ENCODE assay signal across 23 cellular contexts in the genomic region with DNA sequence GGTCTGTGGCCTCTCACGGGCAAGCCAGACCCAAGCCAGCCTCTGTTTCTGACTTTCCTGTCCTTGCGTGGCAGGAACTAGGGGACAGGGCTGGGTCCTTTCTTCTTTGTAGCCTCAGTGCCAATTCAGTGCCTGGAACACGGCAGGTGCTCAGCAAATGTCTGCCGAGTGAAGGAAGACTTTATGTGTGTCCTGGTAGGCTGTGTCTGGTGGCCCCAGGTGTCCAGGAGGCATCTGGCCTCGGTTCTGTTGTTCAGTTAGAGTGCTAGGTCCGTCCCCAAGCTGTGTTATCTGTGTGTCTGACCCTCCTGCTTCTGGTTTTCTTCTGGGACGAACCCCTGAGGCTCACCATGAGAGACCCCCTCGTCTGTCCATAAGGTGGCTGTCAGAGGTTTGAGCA.
"Had no signal": no experiment of that assay in that cellular context is flagged by ENCODE, and none has a peak within 500 bp of the region (broad histone marks: within the 10 kb centered on the region; RNA-seq: fewer than 3 reads in every experiment).

No MANE protein-coding gene starts in this region.

- DNase-seq: activated B cell treated with CpG ODN at 0.5 μM for 24 hours; activated CD4-positive, alpha-beta T cell treated with anti-CD3 and anti-CD28 coated beads for 4 hours; activated CD4-positive, alpha-beta T cell treated with anti-CD3 and anti-CD28 coated beads, Interleukin-2, amount 50 U/mL, for 48 hours; activated CD8-positive, alpha-beta memory T cell treated with anti-CD3 and anti-CD28 coated beads, Interleukin-2, amount 50 U/mL, for 48 hours; activated naive CD4-positive, alpha-beta T cell treated with Interleukin-2 at 50 U/mL for 16 hours; activated naive CD8-positive, alpha-beta T cell treated with anti-CD3 and anti-CD28 coated beads, Interleukin-2, amount 10 ng/mL, durations not matched to agents 7 days and 5 days; activated T-cell treated with anti-CD3 and anti-CD28 coated beads, Interleukin-2, amount 50 U/mL, for 48 hours; amniotic stem cell; effector memory CD4-positive, alpha-beta T cell; foreskin melanocyte; immature natural killer cell; mesendoderm; naive B cell; stimulated activated CD4-positive, alpha-beta T cell treated with anti-CD3 and anti-CD28 coated beads, Interleukin-4, amount 100 ng/mL, for 24 hours; stimulated activated naive CD4-positive, alpha-beta T cell treated with Interleukin-2 at 50 U/mL for 16 hours had no signal

- H3K4me1 ChIP-seq: pancreas had no signal

- H3K9me3 Mint-ChIP-seq: activated B cell treated with CpG ODN at 0.5 μM for 24 hours; activated naive CD8-positive, alpha-beta T cell treated with anti-CD3 and anti-CD28 coated beads, Interleukin-2, amount 10 ng/mL, durations not matched to agents 7 days and 5 days; immature natural killer cell; naive B cell; T-helper 2 cell treated with Interferon-gamma antibody and Interleukin-4, amounts not matched to agents 5 μg/mL and 100 μg/mL, for 36 hours; type B pancreatic cell had no signal

- H3K4me1 Mint-ChIP-seq: activated B cell treated with CpG ODN at 0.5 μM for 24 hours; activated naive CD8-positive, alpha-beta T cell treated with anti-CD3 and anti-CD28 coated beads, Interleukin-2, amount 10 ng/mL, durations not matched to agents 7 days and 5 days; immature natural killer cell had no signal

- H3K27ac Mint-ChIP-seq: activated B cell treated with CpG ODN at 0.5 μM for 24 hours; activated naive CD8-positive, alpha-beta T cell treated with anti-CD3 and anti-CD28 coated beads, Interleukin-2, amount 10 ng/mL, durations not matched to agents 7 days and 5 days; naive B cell; T-helper 2 cell treated with Interferon-gamma antibody and Interleukin-4, amounts not matched to agents 5 μg/mL and 100 μg/mL, for 36 hours; type B pancreatic cell had no signal

- H3K9me3 ChIP-seq: lower lobe of right lung, neutrophil, pancreas, thoracic aorta, vagina had no signal

- H3K4me3 Mint-ChIP-seq: activated B cell treated with CpG ODN at 0.5 μM for 24 hours; activated naive CD8-positive, alpha-beta T cell treated with anti-CD3 and anti-CD28 coated beads, Interleukin-2, amount 10 ng/mL, durations not matched to agents 7 days and 5 days; immature natural killer cell; naive B cell; T-helper 2 cell treated with Interferon-gamma antibody and Interleukin-4, amounts not matched to agents 5 μg/mL and 100 μg/mL, for 36 hours; type B pancreatic cell had no signal

- H3K4me3 ChIP-seq: cardiac muscle cell, lower lobe of right lung, pancreas, thoracic aorta, vagina had no signal

- H3K36me3 Mint-ChIP-seq: activated naive CD8-positive, alpha-beta T cell treated with anti-CD3 and anti-CD28 coated beads, Interleukin-2, amount 10 ng/mL, durations not matched to agents 7 days and 5 days; immature natural killer cell; naive B cell; type B pancreatic cell had no signal

- H3K36me3 ChIP-seq: cardiac muscle cell, lower lobe of right lung, neutrophil, pancreas, thoracic aorta, vagina had no signal

- H3K27ac ChIP-seq: cardiac muscle cell, lower lobe of right lung, neutrophil, pancreas, thoracic aorta, vagina had no signal

- H3K27me3 ChIP-seq: cardiac muscle cell, neutrophil, pancreas, vagina had no signal

- H3K27me3 Mint-ChIP-seq: activated naive CD8-positive, alpha-beta T cell treated with anti-CD3 and anti-CD28 coated beads, Interleukin-2, amount 10 ng/mL, durations not matched to agents 7 days and 5 days had no signal
